Comparison of ENCODE assay signal across 8 cellular contexts in genomic region chr22:36330655-36331305, GRCh38. TPM values are rescaled to one million over a fixed set of nuclear protein-coding genes. Genes with fewer than 3 reads are reported as not detected.
A peak's percentile ranks its signal among the peaks of the same experiment; 100 is the strongest.
DNase-seq lines count a peak whose midpoint lies in the region; ATAC-seq, FAIRE-seq and TF ChIP-seq lines count a peak whose summit lies in the region.

No MANE protein-coding gene starts in this region.

- no peaks in the 10 kb centered on the region for H3K9me3 Mint-ChIP-seq in astrocyte (ENCODE audit: unreplicated experiment)

- CTCF ChIA-PET in A673 (lab: Charles Lee): no interaction called here

- peak overlapping the region; percentile 96 for H3K27ac ChIP-seq in A673 (ENCODE audit: low read depth, low read length, poor library complexity, severe bottlenecking)
- peak overlapping the region; percentile 99 for H3K27ac ChIP-seq in astrocyte (ENCODE audit: low read depth, low read length)
- peak overlapping the region; percentile 95 for H3K27ac ChIP-seq in tibial artery

- BruUV-seq in A673 (replicated peaks; lab: Mats Ljungman, UMichigan): TSS peak; percentile 12

- H3K4me1 ChIP-seq in A673 (ENCODE audit: insufficient read depth, low read length, poor library complexity, severe bottlenecking): peaks cover 72% of the 10 kb centered on the region
- H3K4me1 ChIP-seq in astrocyte (ENCODE audit: insufficient read depth, low read length): peaks cover 100% of the 10 kb centered on the region
- H3K4me1 ChIP-seq in tibial artery: peaks cover 4 to 100% (median 98%) of the 10 kb centered on the region in 4 donors

- H3K36me3 ChIP-seq in A673 (ENCODE audit: insufficient read depth, low read length, poor library complexity, severe bottlenecking): peaks cover 15% of the 10 kb centered on the region
- H3K36me3 ChIP-seq in astrocyte (ENCODE audit: insufficient read depth, low read length): peaks cover 60% of the 10 kb centered on the region
- peaks cover 24 to 35% (median 25%) of the 10 kb centered on the region in 3 donors for H3K36me3 ChIP-seq in tibial artery
- H3K36me3 ChIP-seq in H7 (replicated peaks; ENCODE audit: control insufficient read depth, insufficient read depth, low read length): peaks cover 40% of the 10 kb centered on the region

- H3K9me3 ChIP-seq in A673 (ENCODE audit: low read depth, low read length, poor library complexity, severe bottlenecking) (no peaks in the 10 kb centered on the region), astrocyte (ENCODE audit: insufficient read depth, low read depth, low read length) (no peaks in the 10 kb centered on the region), tibial artery (no peaks in the 10 kb centered on the region)

- DNase-seq in A673 (ENCODE audit: low spot score) (peak; percentile 69), astrocyte (ENCODE audit: low read depth) (peak; percentile 64), left kidney (ENCODE audit: low read depth, low spot score) (peak; percentile 48), tibial artery (peak in 1 of 2 donors; percentile 86), NCI-H2227 treated with DMSO at 0.1 percent for 48 hours (lab: John Stamatoyannopoulos, UW) (no peak), H7 (no peak)

- no peak for TF ChIP-seq CTCF in A673 (conservative IDR thresholded peaks at IDR 0.05; ENCODE audit: low read depth, low read length)
- no peak for TF ChIP-seq CTCF in astrocyte (IDR thresholded peaks at IDR 0.05; ENCODE audit: insufficient read depth, low read depth, low read length)
- TF ChIP-seq CTCF in tibial artery (IDR thresholded peaks at IDR 0.05): no peak

- H3K4me1 Mint-ChIP-seq in astrocyte (ENCODE audit: low read depth, unreplicated experiment): peaks cover 97% of the 10 kb centered on the region

- H3K4me3 Mint-ChIP-seq in astrocyte (ENCODE audit: unreplicated experiment): peak overlapping the region; percentile 73

- H3K79me2 ChIP-seq in astrocyte (ENCODE audit: insufficient read depth, low read length): peaks cover 99% of the 10 kb centered on the region

- H3K9ac ChIP-seq in astrocyte (ENCODE audit: low read length): peak overlapping the region; percentile 92

- no peaks in the 10 kb centered on the region for H3K27me3 Mint-ChIP-seq in astrocyte (ENCODE audit: low read depth, unreplicated experiment)

- H3K27me3 ChIP-seq in A673 (replicated peaks; ENCODE audit: insufficient read depth, low read depth, low read length, poor library complexity) (no peaks in the 10 kb centered on the region), astrocyte (ENCODE audit: insufficient read depth, low read length) (no peaks in the 10 kb centered on the region), tibial artery (no peaks in the 10 kb centered on the region), H7 (ENCODE audit: control insufficient read depth, insufficient read depth, low read length) (no peaks in the 10 kb centered on the region)

- no peak overlapping the region for H2AFZ ChIP-seq in astrocyte (ENCODE audit: low read depth, low read length)

- FAIRE-seq in astrocyte (lab: Jason Lieb, UNC): peak; percentile 69

- no peak for ATAC-seq in HG03571 (IDR thresholded peaks at IDR 0.05; ENCODE audit: unreplicated experiment)

- POLR2A ChIA-PET in A673 (lab: Charles Lee; ENCODE audit: low non-redundant PET): interaction anchor here (0.7 to 1.0 kb wide), 2 partner anchors 54 to 57 kb away, joined by 3 to 5 read pairs; partner anchors contain the start of gene MYH9

- intact Hi-C loops in A673 (cut with micrococcal nuclease; ENCODE audit: unreplicated experiment) (loop anchor here (2.0 kb wide), 1 partner anchor 54 kb away; no protein-coding TSS in a partner anchor), tibial artery (cut with DNase I; ENCODE audit: low total_unique reads) (no loop called here)

- peaks cover 59% of the 10 kb centered on the region for H4K20me1 ChIP-seq in astrocyte (ENCODE audit: insufficient read depth, low read length)

- H3K4me3 ChIP-seq in A673 (ENCODE audit: low read depth, low read length, poor library complexity, severe bottlenecking) (no peak overlapping the region), astrocyte (ENCODE audit: insufficient read depth, low read depth, low read length) (peak overlapping the region; percentile 16), tibial artery (peak overlapping the region in 1 of 2 donors; percentile 6), H7 (ENCODE audit: insufficient read depth, low read depth, low read length) (no peak overlapping the region)

- H3K27ac Mint-ChIP-seq in astrocyte (ENCODE audit: unreplicated experiment): peak overlapping the region; percentile 98

- TF ChIP-seq EP300 in Ishikawa (IDR thresholded peaks at IDR 0.05; ENCODE audit: borderline replicate concordance): no peak

- peaks cover 49% of the 10 kb centered on the region for H3K36me3 Mint-ChIP-seq in astrocyte (ENCODE audit: low read depth, unreplicated experiment)

- TF ChIP-seq RAD21 in Ishikawa (IDR thresholded peaks at IDR 0.05; ENCODE audit: low read depth): no peak

- H3K4me2 ChIP-seq in astrocyte (ENCODE audit: low read length): peak overlapping the region; percentile 75

TF ChIP-seq in Ishikawa, 13 proteins besides CTCF, POLR2A, EP300 and RAD21:
- 0 out of 2 replicates have a peak, but pooled peaks have one; percentile 18 for TF ChIP-seq ZBTB7A (IDR thresholded peaks at IDR 0.05; ENCODE audit: low read depth)
- TF ChIP-seq EGR1 (IDR thresholded peaks at IDR 0.05): no peak
- TF ChIP-seq TAF1 (IDR thresholded peaks at IDR 0.05; ENCODE audit: low read depth): peak; percentile 32; the same call in 1 of the 2 replicates

RNA-seq across cellular contexts. Expression of gene MYH9, which starts 57.0 kb away (rescaled TPM):
- total RNA-seq in A673 (2021) (290 and 323 TPM in 2 replicates), astrocyte (2,278 and 2,469 TPM in 2 replicates)
- 117 and 149 TPM in 2 replicates for total RNA-seq in H7 (2014; rRNA removed; shearing (Covaris generic))

Comparison
In these comparisons a context has a peak if more than half of its experiments do, and no peak if none do; other contexts are left out.
1. DNase-seq: peak in A673 (single experiment), astrocyte (single experiment) and left kidney (single experiment); none in NCI-H2227 treated with DMSO at 0.1 percent for 48 hours (single experiment) and H7 (single experiment).
2. Peak in every context shown above with its lines, with median percentiles within 50 percentile points of each other: H3K27ac ChIP-seq.